Comparison of ENCODE assay signal across 8 cellular contexts in genomic region chr5:14142856-14143508, GRCh38. TPM values are rescaled to one million over a fixed set of nuclear protein-coding genes. Genes with fewer than 3 reads are reported as not detected.
A peak's percentile ranks its signal among the peaks of the same experiment; 100 is the strongest.
DNase-seq lines count a peak whose midpoint lies in the region; ATAC-seq, FAIRE-seq and TF ChIP-seq lines count a peak whose summit lies in the region.

Gene TRIO, plus strand, starts transcription at chr5:14143342. Its CDS starts 384 bp downstream, at chr5:14143726.

- no peaks in the 10 kb centered on the region for H3K4me1 Mint-ChIP-seq in Caco-2 (ENCODE audit: low read depth, unreplicated experiment)
- peaks cover 16% of the 10 kb centered on the region for H3K4me1 Mint-ChIP-seq in activated T-cell treated with anti-CD3 and anti-CD28 coated beads, Interleukin-2, amount 50 U/mL, for 4 hours (ENCODE audit: low read depth)

- intact Hi-C loops in Caco-2 (cut with micrococcal nuclease; ENCODE audit: unreplicated experiment), result loop anchor here (1.0 to 5.0 kb wide), 4 partner anchors 66 to 156 kb away; no protein-coding TSS in a partner anchor
- intact Hi-C loops in esophagus muscularis mucosa (cut with DNase I), result no loop called here

- under 1% methylated on average over 52 of the region's 74 CpGs for WGBS in esophagus muscularis mucosa

- ATAC-seq in GM21360 (IDR thresholded peaks at IDR 0.05; ENCODE audit: unreplicated experiment), result peak; percentile 40
- ATAC-seq in activated T-cell treated with anti-CD3 and anti-CD28 coated beads, Interleukin-2, amount 50 U/mL, for 4 hours, result peak; percentile 76 to 78

- TF ChIP-seq EP300 in esophagus muscularis mucosa (IDR thresholded peaks at IDR 0.05), result no peak

- H3K36me3 Mint-ChIP-seq in Caco-2 (ENCODE audit: insufficient read depth, unreplicated experiment), result peaks cover 14% of the 10 kb centered on the region
- no peaks in the 10 kb centered on the region for H3K36me3 Mint-ChIP-seq in activated T-cell treated with anti-CD3 and anti-CD28 coated beads, Interleukin-2, amount 50 U/mL, for 4 hours (ENCODE audit: insufficient read depth)

- peak within 1 kb of the TSS; percentile 81 for H3K27ac Mint-ChIP-seq in Caco-2 (ENCODE audit: unreplicated experiment)

- peak within 1 kb of the TSS; percentile 92 for H3K4me3 ChIP-seq in Caco-2 (ENCODE audit: low read depth, low read length)
- H3K4me3 ChIP-seq in NT2/D1 (ENCODE audit: insufficient read length, low read depth), result peak within 1 kb of the TSS; percentile 84
- peak within 1 kb of the TSS; percentile 73 to 95 (median 78) for H3K4me3 ChIP-seq in esophagus muscularis mucosa
- peak within 1 kb of the TSS; percentile 80 to 91 for H3K4me3 ChIP-seq in muscle layer of duodenum (ENCODE audit: low read depth in 1 of 2, low read length in 2 of 2)

- H3K9me3 ChIP-seq in Caco-2, result no peaks in the 10 kb centered on the region
- H3K9me3 ChIP-seq in NT2/D1 (ENCODE audit: insufficient read depth, low read length), result no peaks in the 10 kb centered on the region
- no peaks in the 10 kb centered on the region for H3K9me3 ChIP-seq in esophagus muscularis mucosa
- no peaks in the 10 kb centered on the region for H3K9me3 ChIP-seq in muscle layer of duodenum (ENCODE audit: control insufficient read depth in 1 of 2, low read length in 2 of 2)

- POLR2A ChIA-PET in Caco-2 (lab: Charles Lee), result interaction anchor here (0.6 to 0.7 kb wide), 2 partner anchors 35 to 124 kb away, joined by 4 read pairs; no protein-coding TSS in a partner anchor

- TF ChIP-seq POLR2A in esophagus muscularis mucosa (IDR thresholded peaks at IDR 0.05; ENCODE audit: low read depth), result peak; percentile 18

- FAIRE-seq in HTR-8/SVneo (lab: Jason Lieb, UNC), result peak; percentile 95

- H3K27me3 ChIP-seq in Caco-2 (replicated peaks; ENCODE audit: control insufficient read depth, insufficient read depth, low read length) (no peaks in the 10 kb centered on the region), NT2/D1 (ENCODE audit: insufficient read depth, insufficient read length) (no peaks in the 10 kb centered on the region), esophagus muscularis mucosa (no peaks in the 10 kb centered on the region), muscle layer of duodenum (ENCODE audit: low read depth, low read length) (no peaks in the 10 kb centered on the region)

- no peaks in the 10 kb centered on the region for H3K9me3 Mint-ChIP-seq in Caco-2 (ENCODE audit: unreplicated experiment)
- no peaks in the 10 kb centered on the region for H3K9me3 Mint-ChIP-seq in activated T-cell treated with anti-CD3 and anti-CD28 coated beads, Interleukin-2, amount 50 U/mL, for 4 hours

- H3K27ac ChIP-seq in esophagus muscularis mucosa (replicated peaks in 1 of 4) (peak within 1 kb of the TSS; percentile 97 to 98 (median 98)), muscle layer of duodenum (ENCODE audit: low read length) (peak within 1 kb of the TSS; percentile 91)

- peak; percentile 44 to 69 for TF ChIP-seq CTCF in Caco-2 (IDR thresholded peaks at IDR 0.05; ENCODE audit: insufficient read depth in 1 of 2, low read depth in 1 of 2, low read length in 1 of 2, severe bottlenecking in 1 of 2, unreplicated experiment in 1 of 2)
- peak; percentile 55 to 62 (median 56) for TF ChIP-seq CTCF in esophagus muscularis mucosa (IDR thresholded peaks at IDR 0.05)

- BruUV-seq in Caco-2 (replicated peaks; lab: Mats Ljungman, UMichigan), result no TSS peak

- CTCF ChIA-PET in Caco-2 (lab: Charles Lee), result interaction anchor here (1.0 to 1.6 kb wide), 3 partner anchors 11 to 127 kb away, joined by 3 to 10 read pairs (median 4); no protein-coding TSS in a partner anchor

- H3K36me3 ChIP-seq in Caco-2 (ENCODE audit: control insufficient read depth, insufficient read depth, low read length) (no peaks in the 10 kb centered on the region), NT2/D1 (ENCODE audit: insufficient read depth, insufficient read length, low read length) (peaks cover 8% of the 10 kb centered on the region), esophagus muscularis mucosa (no peaks in the 10 kb centered on the region), muscle layer of duodenum (ENCODE audit: control insufficient read depth in 1 of 2, insufficient read depth in 2 of 2, low read length in 2 of 2) (peaks cover 0 to 7% of the 10 kb centered on the region in 2 donors)

- H3K27me3 Mint-ChIP-seq in Caco-2 (ENCODE audit: insufficient read depth, unreplicated experiment), result peaks cover 3% of the 10 kb centered on the region
- H3K27me3 Mint-ChIP-seq in activated T-cell treated with anti-CD3 and anti-CD28 coated beads, Interleukin-2, amount 50 U/mL, for 4 hours (ENCODE audit: low read depth), result peaks cover 56% of the 10 kb centered on the region

- H3K4me1 ChIP-seq in Caco-2 (no peaks in the 10 kb centered on the region), NT2/D1 (ENCODE audit: insufficient read depth, insufficient read length) (no peaks in the 10 kb centered on the region), esophagus muscularis mucosa (peaks cover 33 to 38% (median 37%) of the 10 kb centered on the region in 4 donors), muscle layer of duodenum (ENCODE audit: control insufficient read depth in 1 of 2, insufficient read depth in 2 of 2, low read length in 2 of 2) (peaks cover 13 to 37% of the 10 kb centered on the region in 2 donors)

- H3K4me3 Mint-ChIP-seq in Caco-2 (ENCODE audit: unreplicated experiment), result peak within 1 kb of the TSS; percentile 84
- peak within 1 kb of the TSS; percentile 81 for H3K4me3 Mint-ChIP-seq in activated T-cell treated with anti-CD3 and anti-CD28 coated beads, Interleukin-2, amount 50 U/mL, for 4 hours

- peak; percentile 93 to 96 for DNase-seq in Caco-2
- peak; percentile 98 for DNase-seq in HTR-8/SVneo (ENCODE audit: insufficient read length, low spot score)
- peak; percentile 73 for DNase-seq in NT2/D1 (ENCODE audit: low read depth, low spot score)
- peak; percentile 76 for DNase-seq in activated T-cell treated with anti-CD3 and anti-CD28 coated beads, Interleukin-2, amount 50 U/mL, for 4 hours
- DNase-seq in esophagus muscularis mucosa (ENCODE audit: extremely low spot score), result peak; percentile 98
- DNase-seq in stimulated activated CD8-positive, alpha-beta memory T cell treated with anti-CD3 and anti-CD28 coated beads, Interleukin-7, amount 100 ng/mL, for 24 hours (ENCODE audit: low read depth), result peak; percentile 48

- H3K9ac ChIP-seq in NT2/D1 (ENCODE audit: insufficient read length, low read depth), result peak within 1 kb of the TSS; percentile 91

RNA-seq across cellular contexts. Expression of gene TRIO, which starts in this region (rescaled TPM):
- total RNA-seq in Caco-2 (2022) (92.0 and 98.9 TPM in 2 replicates), esophagus muscularis mucosa (100 to 1,000 TPM; 112 to 155 (median 145) TPM)
- total RNA-seq in activated T-cell treated with anti-CD3 and anti-CD28 coated beads, Interleukin-2, amount 50 U/mL, for 4 hours, result 1 to 10 TPM; 4.6 to 6.6 (median 5.7) TPM

Comparison
In these comparisons a context has a peak if more than half of its experiments do, and no peak if none do; other contexts are left out.
1. Peak in every context shown above with its lines: DNase-seq, ATAC-seq, H3K4me3 ChIP-seq and H3K27ac ChIP-seq.
2. RNA of gene TRIO (total RNA-seq): 112 to 155 TPM in esophagus muscularis mucosa and 92.0 to 98.9 TPM in Caco-2; 4.6 to 6.6 TPM in activated T-cell treated with anti-CD3 and anti-CD28 coated beads, Interleukin-2, amount 50 U/mL, for 4 hours; every median in the first group is over 10 times any median in the second.
3. DNase-seq: peak in every context shown above with its lines; median percentile 98 in HTR-8/SVneo; 98 in esophagus muscularis mucosa; 94 in Caco-2; 76 in activated T-cell treated with anti-CD3 and anti-CD28 coated beads, Interleukin-2, amount 50 U/mL, for 4 hours; 73 in NT2/D1; 48 in stimulated activated CD8-positive, alpha-beta memory T cell treated with anti-CD3 and anti-CD28 coated beads, Interleukin-7, amount 100 ng/mL, for 24 hours.